ENCODE assay signal across 1 cellular context in genomic region chr1:228459091-228459993, GRCh38.
A peak's percentile ranks its signal among the peaks of the same experiment; 100 is the strongest.
TF ChIP-seq lines count a peak whose summit lies in the region.

No MANE protein-coding gene starts in this region.

TF ChIP-seq in GM12878, 131 proteins besides CTCF, POLR2A, EP300 and RAD21 (continued from another document):
- TF ChIP-seq REST (IDR thresholded peaks at IDR 0.05; ENCODE audit: low read depth, low read length) (no peak), MEF2B (IDR thresholded peaks at IDR 0.05; ENCODE audit: partially characterized antibody, poor library complexity, severe bottlenecking) (no peak), CREM (IDR thresholded peaks at IDR 0.05; ENCODE audit: low read depth) (0 out of 2 replicates have a peak, but pooled peaks have one; percentile 33)
TF ChIP-seq in GM12878: peak in this region for 9.
